ENCODE assay signal across 19 cellular contexts in the genomic region with DNA sequence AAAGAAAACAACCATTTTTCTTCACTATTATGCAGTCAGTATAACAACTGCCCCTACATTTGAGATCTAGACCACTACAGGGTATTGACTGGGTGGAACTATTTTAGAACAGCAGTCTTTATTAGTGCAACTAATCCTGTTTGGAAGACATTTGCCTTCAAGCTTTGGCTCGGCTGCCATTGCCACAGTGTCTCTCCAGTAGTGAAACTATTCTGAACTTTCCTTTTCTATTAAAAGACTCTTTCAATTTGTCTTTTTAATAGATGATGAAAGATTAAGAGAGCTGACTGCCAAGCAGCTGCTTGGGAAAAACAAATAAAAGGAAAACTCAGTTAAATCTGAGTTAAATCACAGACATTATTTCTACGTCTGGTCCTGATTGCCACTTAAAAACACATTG. TPM values are rescaled to one million over a fixed set of nuclear protein-coding genes. Genes with fewer than 3 reads are reported as not detected.
DNase-seq lines count a peak whose midpoint lies in the region; ATAC-seq and TF ChIP-seq lines count a peak whose summit lies in the region.
"Had no signal": no experiment of that assay in that cellular context is flagged by ENCODE, and none has a peak within 500 bp of the region (broad histone marks: within the 10 kb centered on the region; RNA-seq: fewer than 3 reads in every experiment).

No MANE protein-coding gene starts in this region.

- H3K27me3 ChIP-seq in dorsolateral prefrontal cortex (no peaks in the 10 kb centered on the region), subcutaneous abdominal adipose tissue (ENCODE audit: control insufficient read depth in 5 of 5, insufficient read depth in 4 of 5, low read length in 5 of 5) (no peaks in the 10 kb centered on the region)
- H3K27me3 ChIP-seq: cardiac muscle cell, tibial artery had no signal

- no peak overlapping the region for H3K4me3 ChIP-seq in LNCaP clone FGC (ENCODE audit: low read depth, low read length)
- H3K4me3 ChIP-seq in dorsolateral prefrontal cortex: peak overlapping the region in 21 of 59 donors; percentile 0 to 49 (median 16)
- no peak overlapping the region for H3K4me3 ChIP-seq in subcutaneous abdominal adipose tissue (ENCODE audit: low read depth in 1 of 5, low read length in 5 of 5)
- H3K4me3 ChIP-seq: cardiac muscle cell, tibial artery had no signal

- TF ChIP-seq CTCF in GM13976 (IDR thresholded peaks at IDR 0.05; ENCODE audit: borderline replicate concordance, control extremely low read depth, extremely low read depth, insufficient read depth, missing control alignments) (no peak), LNCaP clone FGC (IDR thresholded peaks at IDR 0.05; ENCODE audit: control insufficient read depth, extremely low read depth, insufficient read depth) (no peak), dorsolateral prefrontal cortex (IDR thresholded peaks at IDR 0.05 in 54 of 56, conservative IDR thresholded peaks at IDR 0.05 in 2 of 56; ENCODE audit: low read depth in 1 of 56, partially characterized antibody in 56 of 56) (no peak)

- H3K36me3 ChIP-seq in subcutaneous abdominal adipose tissue (ENCODE audit: control insufficient read depth in 5 of 5, insufficient read depth in 5 of 5, low read length in 5 of 5): peaks cover 7 to 32% (median 21%) of the 10 kb centered on the region in 5 donors

- no peaks in the 10 kb centered on the region for H3K9me3 ChIP-seq in subcutaneous abdominal adipose tissue (ENCODE audit: control insufficient read depth in 5 of 5, low read length in 5 of 5)
- H3K9me3 ChIP-seq: tibial artery had no signal

- no peak for ATAC-seq in HG03045 (IDR thresholded peaks at IDR 0.05; ENCODE audit: unreplicated experiment)
- ATAC-seq: activated naive CD8-positive, alpha-beta T cell treated with anti-CD3 and anti-CD28 coated beads, Interleukin-2, amount 50 U/mL, for 24 hours; left cardiac atrium had no signal

- H3K27ac ChIP-seq in dorsolateral prefrontal cortex: peak overlapping the region in 55 of 59 donors; percentile 1 to 95 (median 60)
- peak overlapping the region; percentile 47 for H3K27ac ChIP-seq in subcutaneous abdominal adipose tissue (ENCODE audit: low read depth, low read length)
- H3K27ac ChIP-seq: cardiac muscle cell, HL-60 had no signal

- in situ Hi-C loops in GM13976 (cut with MboI; ENCODE audit: low sequenced_read_pairs, unreplicated experiment): no loop called here

- peak overlapping the region in 2 of 5 donors; percentile 16 to 26 for H3K9ac ChIP-seq in subcutaneous abdominal adipose tissue (ENCODE audit: low read length in 5 of 5)

- peaks cover 0 to 17% (median 8%) of the 10 kb centered on the region in 5 donors for H3K4me1 ChIP-seq in subcutaneous abdominal adipose tissue (ENCODE audit: control insufficient read depth in 5 of 5, insufficient read depth in 5 of 5, low read length in 5 of 5)

- intact Hi-C loops in dorsolateral prefrontal cortex (cut with DNase I): no loop called here

- DNase-seq in GM13976 (ENCODE audit: low spot score) (peak; percentile 32), LNCaP clone FGC (ENCODE audit: low read depth) (peak; percentile 31), dorsolateral prefrontal cortex (no peak), occipital lobe (lab: John Stamatoyannopoulos, UW) (no peak), COLO829 (ENCODE audit: low spot score) (no peak)
- DNase-seq in stimulated activated CD4-positive, alpha-beta T cell treated with anti-CD3 and anti-CD28 coated beads, Interleukin-12 subunit alpha, Interleukin-12 subunit beta, amount 100 ng/mL, for 4 hours: no peak
- DNase-seq: activated CD4-positive, alpha-beta T cell treated with anti-CD3 and anti-CD28 coated beads, Interleukin-2, amount 10 ng/mL, durations not matched to agents 24 days and 14 days; activated naive CD8-positive, alpha-beta T cell treated with anti-CD3 and anti-CD28 coated beads, Interleukin-2, amount 50 U/mL, for 24 hours; COR-L47; erythroblast; left cardiac atrium; NCI-H187; NCI-H345; retina; tibial artery had no signal

RNA-seq across cellular contexts. Expression of a gene that starts 49.3 kb away (rescaled TPM):
- total RNA-seq in dorsolateral prefrontal cortex (100 to 1,000 TPM in 15 of 120 experiments, 10 to 100 TPM in 105; 38.8 to 131 (median 83.4) TPM), occipital lobe (97.9 TPM)

Comparison
In these comparisons a context has a peak if more than half of its experiments do, and no peak if none do; other contexts are left out.
1. DNase-seq: peak in GM13976 (single experiment) and LNCaP clone FGC (single experiment); none in dorsolateral prefrontal cortex (0 of 10), occipital lobe (single experiment), stimulated activated CD4-positive, alpha-beta T cell treated with anti-CD3 and anti-CD28 coated beads, Interleukin-12 subunit alpha, Interleukin-12 subunit beta, amount 100 ng/mL, for 4 hours (single experiment) and COLO829 (single experiment).